ENCODE assay signal across 24 cellular contexts in genomic region chr18:38693085-38693484, GRCh38.
DNase-seq lines count a peak whose midpoint lies in the region; ATAC-seq and TF ChIP-seq lines count a peak whose summit lies in the region.
"Had no signal": no experiment of that assay in that cellular context is flagged by ENCODE, and none has a peak within 500 bp of the region (broad histone marks: within the 10 kb centered on the region; RNA-seq: fewer than 3 reads in every experiment).

No MANE protein-coding gene starts in this region.

- peak overlapping the region; percentile 10 for H3K27ac Mint-ChIP-seq in neural crest cell (ENCODE audit: unreplicated experiment)
- no peak overlapping the region for H3K27ac Mint-ChIP-seq in activated CD4-positive, alpha-beta memory T cell treated with anti-CD3 and anti-CD28 coated beads for 36 hours
- H3K27ac Mint-ChIP-seq: B cell; CD8-positive, alpha-beta memory T cell; HFFc6 had no signal

- peak; percentile 8 for DNase-seq in SKM-1 treated with dmso at 0.1 percent for 144 hours (lab: John Stamatoyannopoulos, UW; ENCODE audit: unreplicated experiment)
- DNase-seq in SKM-1 (lab: John Stamatoyannopoulos, UW; ENCODE audit: unreplicated experiment): no peak
- peak; percentile 39 to 43 for DNase-seq in Kasumi-1 (lab: John Stamatoyannopoulos, UW)
- DNase-seq in cerebellar cortex (ENCODE audit: low spot score): peak; percentile 9
- no peak for DNase-seq in neural crest cell (ENCODE audit: low read depth, low spot score)
- DNase-seq in activated CD4-positive, alpha-beta memory T cell treated with anti-CD3 and anti-CD28 coated beads for 36 hours: no peak
- DNase-seq: CD8-positive, alpha-beta memory T cell; DMS 273 treated with DMSO at 0.1 percent for 48 hours; DMS79; EL; GM23248; HFFc6; IMR-90; NCI-H1048; NCI-H1417; NCI-H1694; NCI-H2029 treated with DMSO at 0.1 percent for 48 hours; NCI-H446 treated with DMSO at 0.1 percent for 48 hours; NCI-H526; SHP77 had no signal

- intact Hi-C loops in activated CD4-positive, alpha-beta memory T cell treated with anti-CD3 and anti-CD28 coated beads for 36 hours (cut with micrococcal nuclease): loop anchor here (10.0 kb wide), 1 partner anchor 252 kb away; no protein-coding TSS in a partner anchor

- H3K9me3 Mint-ChIP-seq in neural crest cell: peaks cover 6% of the 10 kb centered on the region
- peaks cover 3% of the 10 kb centered on the region for H3K9me3 Mint-ChIP-seq in activated CD4-positive, alpha-beta memory T cell treated with anti-CD3 and anti-CD28 coated beads for 36 hours

- H3K36me3 Mint-ChIP-seq in neural crest cell (ENCODE audit: low read depth): no peaks in the 10 kb centered on the region
- no peaks in the 10 kb centered on the region for H3K36me3 Mint-ChIP-seq in activated CD4-positive, alpha-beta memory T cell treated with anti-CD3 and anti-CD28 coated beads for 36 hours
- H3K36me3 Mint-ChIP-seq: CD8-positive, alpha-beta memory T cell had no signal

- ATAC-seq in GM18502 (IDR thresholded peaks at IDR 0.05; ENCODE audit: poor library complexity, unreplicated experiment): no peak
- ATAC-seq in GM19351 (IDR thresholded peaks at IDR 0.05; ENCODE audit: unreplicated experiment): no peak
- ATAC-seq: Panc1 had no signal

- POLR2A ChIA-PET in activated CD4-positive, alpha-beta memory T cell treated with anti-CD3 and anti-CD28 coated beads for 36 hours (lab: Charles Lee): no interaction called here

- CTCF ChIA-PET in activated CD4-positive, alpha-beta memory T cell treated with anti-CD3 and anti-CD28 coated beads for 36 hours (lab: Charles Lee): no interaction called here

- no peak for TF ChIP-seq CTCF in neural crest cell (conservative IDR thresholded peaks at IDR 0.05)

- no peaks in the 10 kb centered on the region for H3K27me3 Mint-ChIP-seq in neural crest cell (ENCODE audit: low read depth)
- no peaks in the 10 kb centered on the region for H3K27me3 Mint-ChIP-seq in activated CD4-positive, alpha-beta memory T cell treated with anti-CD3 and anti-CD28 coated beads for 36 hours
- H3K27me3 Mint-ChIP-seq: B cell; CD8-positive, alpha-beta memory T cell had no signal

- H3K4me3 Mint-ChIP-seq in neural crest cell: no peak overlapping the region
- no peak overlapping the region for H3K4me3 Mint-ChIP-seq in activated CD4-positive, alpha-beta memory T cell treated with anti-CD3 and anti-CD28 coated beads for 36 hours
- H3K4me3 Mint-ChIP-seq: B cell; CD8-positive, alpha-beta memory T cell; HFFc6 had no signal

- peaks cover 28% of the 10 kb centered on the region for H3K4me1 Mint-ChIP-seq in neural crest cell
- H3K4me1 Mint-ChIP-seq in activated CD4-positive, alpha-beta memory T cell treated with anti-CD3 and anti-CD28 coated beads for 36 hours (ENCODE audit: low read depth): no peaks in the 10 kb centered on the region
- H3K4me1 Mint-ChIP-seq: B cell; CD8-positive, alpha-beta memory T cell had no signal

Comparison
In these comparisons a context has a peak if more than half of its experiments do, and no peak if none do; other contexts are left out.
1. DNase-seq: peak in SKM-1 treated with dmso at 0.1 percent for 144 hours (single experiment), Kasumi-1 (2 of 2) and cerebellar cortex (single experiment); none in SKM-1 (single experiment), neural crest cell (single experiment) and activated CD4-positive, alpha-beta memory T cell treated with anti-CD3 and anti-CD28 coated beads for 36 hours (single experiment).